In genomic region chr2:226581661-226582060, GRCh38 we compare ENCODE assay signal across 19 cellular contexts.
DNase-seq lines count a peak whose midpoint lies in the region; FAIRE-seq lines count a peak whose summit lies in the region.
"Had no signal": no experiment of that assay in that cellular context is flagged by ENCODE, and none has a peak within 500 bp of the region (broad histone marks: within the 10 kb centered on the region; RNA-seq: fewer than 3 reads in every experiment).

No MANE protein-coding gene starts in this region.

- H3K9ac ChIP-seq in Karpas-422 (ENCODE audit: low read length), result no peak overlapping the region

- no peaks in the 10 kb centered on the region for H3K79me2 ChIP-seq in Karpas-422 (ENCODE audit: low read length)

- H3K4me1 ChIP-seq in SJSA1 (replicated peaks) (peaks cover 66% of the 10 kb centered on the region), Karpas-422 (ENCODE audit: low read length) (no peaks in the 10 kb centered on the region)
- H3K4me1 ChIP-seq: BE2C had no signal

- peak; percentile 25 for DNase-seq in A172 (ENCODE audit: low spot score)
- DNase-seq in SJSA1 (ENCODE audit: low read depth in 1 of 2, low spot score in 2 of 2), result peak in 1 of 2 experiments; percentile 50
- peak; percentile 27 for DNase-seq in kidney tubule cell (ENCODE audit: low spot score)
- DNase-seq in COLO829 (ENCODE audit: low spot score), result no peak
- DNase-seq in Karpas-422, result no peak
- no peak for DNase-seq in activated T-helper 1 cell treated with anti-CD3 and anti-CD28 coated beads, Interleukin-12 subunit alpha, Interleukin-12 subunit beta, Interleukin-2, Interleukin-4 antibody, amounts not matched to agents 30 ng/mL and 10 ng/mL and 1 ng/mL, durations not matched to agents 14 hours and 24 hours and 36 hours (ENCODE audit: low spot score)
- DNase-seq in mucosa of gallbladder (ENCODE audit: low spot score), result no peak
- DNase-seq: ACHN; BE2C; CD4-positive, alpha-beta memory T cell; DND-41; HCEC 1CT; MV-4-11; NCI-H1436 treated with DMSO at 0.1 percent for 48 hours; NCI-H2081 treated with DMSO at 0.1 percent for 48 hours; NCI-H2227 treated with DMSO at 0.1 percent for 48 hours; NCI-H526 had no signal

- H3K4me3 ChIP-seq in SJSA1 (no peak overlapping the region), Karpas-422 (ENCODE audit: low read length) (no peak overlapping the region)
- H3K4me3 ChIP-seq: SK-N-MC had no signal

- no peaks in the 10 kb centered on the region for H3K9me3 Mint-ChIP-seq in activated T-helper 1 cell treated with anti-CD3 and anti-CD28 coated beads, Interleukin-12 subunit alpha, Interleukin-12 subunit beta, Interleukin-2, Interleukin-4 antibody, amounts not matched to agents 30 ng/mL and 10 ng/mL and 1 ng/mL, durations not matched to agents 14 hours and 24 hours and 36 hours
- H3K9me3 Mint-ChIP-seq: CD4-positive, alpha-beta memory T cell had no signal

- FAIRE-seq in G401.6 (lab: Jason Lieb, UNC), result peak; percentile 92

- no peak overlapping the region for H3K27ac Mint-ChIP-seq in activated T-helper 1 cell treated with anti-CD3 and anti-CD28 coated beads, Interleukin-12 subunit alpha, Interleukin-12 subunit beta, Interleukin-2, Interleukin-4 antibody, amounts not matched to agents 30 ng/mL and 10 ng/mL and 1 ng/mL, durations not matched to agents 14 hours and 24 hours and 36 hours
- H3K27ac Mint-ChIP-seq: CD4-positive, alpha-beta memory T cell had no signal

- intact Hi-C loops in activated T-helper 1 cell treated with anti-CD3 and anti-CD28 coated beads, Interleukin-12 subunit alpha, Interleukin-12 subunit beta, Interleukin-2, Interleukin-4 antibody, amounts not matched to agents 30 ng/mL and 10 ng/mL and 1 ng/mL, durations not matched to agents 14 hours and 24 hours and 36 hours (cut with micrococcal nuclease), result no loop called here

- H3K27me3 Mint-ChIP-seq in activated T-helper 1 cell treated with anti-CD3 and anti-CD28 coated beads, Interleukin-12 subunit alpha, Interleukin-12 subunit beta, Interleukin-2, Interleukin-4 antibody, amounts not matched to agents 30 ng/mL and 10 ng/mL and 1 ng/mL, durations not matched to agents 14 hours and 24 hours and 36 hours (ENCODE audit: insufficient read depth), result peaks cover 26% of the 10 kb centered on the region

- H3K4me2 ChIP-seq in Karpas-422 (ENCODE audit: low read depth, low read length, poor library complexity, severe bottlenecking), result no peak overlapping the region

- H3K36me3 Mint-ChIP-seq in activated T-helper 1 cell treated with anti-CD3 and anti-CD28 coated beads, Interleukin-12 subunit alpha, Interleukin-12 subunit beta, Interleukin-2, Interleukin-4 antibody, amounts not matched to agents 30 ng/mL and 10 ng/mL and 1 ng/mL, durations not matched to agents 14 hours and 24 hours and 36 hours (ENCODE audit: low read depth), result no peaks in the 10 kb centered on the region
- H3K36me3 Mint-ChIP-seq: CD4-positive, alpha-beta memory T cell had no signal

- H3K36me3 ChIP-seq in SJSA1 (no peaks in the 10 kb centered on the region; the same call in 1 of the 2 replicates), Karpas-422 (ENCODE audit: insufficient read depth, low read length) (no peaks in the 10 kb centered on the region)
- H3K36me3 ChIP-seq: BE2C had no signal

- H2AFZ ChIP-seq in Karpas-422 (ENCODE audit: low read length), result no peak overlapping the region

- no peaks in the 10 kb centered on the region for H4K20me1 ChIP-seq in Karpas-422 (ENCODE audit: insufficient read depth, low read depth, low read length)

- no peak overlapping the region for H3K4me3 Mint-ChIP-seq in activated T-helper 1 cell treated with anti-CD3 and anti-CD28 coated beads, Interleukin-12 subunit alpha, Interleukin-12 subunit beta, Interleukin-2, Interleukin-4 antibody, amounts not matched to agents 30 ng/mL and 10 ng/mL and 1 ng/mL, durations not matched to agents 14 hours and 24 hours and 36 hours
- H3K4me3 Mint-ChIP-seq: CD4-positive, alpha-beta memory T cell had no signal

- H3K9me3 ChIP-seq in SJSA1 (replicated peaks) (no peaks in the 10 kb centered on the region), Karpas-422 (ENCODE audit: low read length) (no peaks in the 10 kb centered on the region)
- H3K9me3 ChIP-seq: BE2C had no signal

- H3K27ac ChIP-seq in SJSA1 (peak overlapping the region; percentile 82), Karpas-422 (ENCODE audit: low read length) (no peak overlapping the region)
- H3K27ac ChIP-seq: SK-N-MC had no signal

- no peaks in the 10 kb centered on the region for H3K9me2 ChIP-seq in Karpas-422 (replicated peaks; ENCODE audit: insufficient read depth, low read length)

- no peaks in the 10 kb centered on the region for H3K27me3 ChIP-seq in SJSA1 (replicated peaks)
- H3K27me3 ChIP-seq in Karpas-422 (ENCODE audit: low read length), result no peaks in the 10 kb centered on the region

- no peaks in the 10 kb centered on the region for H3K4me1 Mint-ChIP-seq in activated T-helper 1 cell treated with anti-CD3 and anti-CD28 coated beads, Interleukin-12 subunit alpha, Interleukin-12 subunit beta, Interleukin-2, Interleukin-4 antibody, amounts not matched to agents 30 ng/mL and 10 ng/mL and 1 ng/mL, durations not matched to agents 14 hours and 24 hours and 36 hours (ENCODE audit: low read depth)

Comparison
In these comparisons a context has a peak if more than half of its experiments do, and no peak if none do; other contexts are left out.
1. DNase-seq: peak in A172 (single experiment) and kidney tubule cell (single experiment); none in COLO829 (single experiment), Karpas-422 (single experiment), activated T-helper 1 cell treated with anti-CD3 and anti-CD28 coated beads, Interleukin-12 subunit alpha, Interleukin-12 subunit beta, Interleukin-2, Interleukin-4 antibody, amounts not matched to agents 30 ng/mL and 10 ng/mL and 1 ng/mL, durations not matched to agents 14 hours and 24 hours and 36 hours (single experiment) and mucosa of gallbladder (single experiment).